In the genomic region with DNA sequence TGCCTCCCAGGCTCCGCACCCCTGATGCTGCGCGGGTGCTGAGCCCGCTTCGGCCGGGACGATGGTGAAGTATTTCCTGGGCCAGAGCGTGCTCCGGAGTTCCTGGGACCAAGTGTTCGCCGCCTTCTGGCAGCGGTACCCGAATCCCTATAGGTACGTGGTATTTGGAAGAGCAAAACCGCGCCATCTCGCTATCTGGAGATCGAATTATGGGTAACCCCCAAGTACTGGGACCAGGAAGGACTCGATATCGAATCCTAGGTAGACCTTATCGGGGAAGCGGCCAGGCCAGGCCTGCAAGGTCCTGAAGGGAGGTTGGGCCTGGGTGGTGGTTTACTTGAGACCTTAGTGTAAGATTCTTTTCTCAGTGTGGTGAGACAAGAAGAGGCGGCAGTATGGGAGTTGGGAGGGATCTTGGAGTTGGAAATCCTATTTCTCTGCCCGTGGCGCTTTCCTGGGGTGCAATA, we compare ENCODE assay signal across 1 cellular context.
TF ChIP-seq lines count a peak whose summit lies in the region.

No MANE protein-coding gene starts in this region.

TF ChIP-seq in K562, 482 proteins besides CTCF, POLR2A, EP300 and RAD21:
- TF ChIP-seq NR2C2 (CRISPR knock-in tag; IDR thresholded peaks at IDR 0.05), result no peak
- TF ChIP-seq NR2C2 (tag; IDR thresholded peaks at IDR 0.05), result peak; percentile 42; the same call in 1 of the 2 replicates
- TF ChIP-seq ATF1 (CRISPR knock-in tag; IDR thresholded peaks at IDR 0.05), result no peak
- peak; percentile 48 for TF ChIP-seq ATF1 (tag; IDR thresholded peaks at IDR 0.05)
- TF ChIP-seq ARID4B (CRISPR knock-in tag; IDR thresholded peaks at IDR 0.05), result peak; percentile 10; the same call in 1 of the 2 replicates
- peak; percentile 19 for TF ChIP-seq TBP (optimal IDR thresholded peaks at IDR 0.05; ENCODE audit: low read depth, low read length)
- peak; percentile 68 for TF ChIP-seq RBFOX2 (IDR thresholded peaks at IDR 0.05; ENCODE audit: low read depth, low read length)
- TF ChIP-seq, protein P1, sequence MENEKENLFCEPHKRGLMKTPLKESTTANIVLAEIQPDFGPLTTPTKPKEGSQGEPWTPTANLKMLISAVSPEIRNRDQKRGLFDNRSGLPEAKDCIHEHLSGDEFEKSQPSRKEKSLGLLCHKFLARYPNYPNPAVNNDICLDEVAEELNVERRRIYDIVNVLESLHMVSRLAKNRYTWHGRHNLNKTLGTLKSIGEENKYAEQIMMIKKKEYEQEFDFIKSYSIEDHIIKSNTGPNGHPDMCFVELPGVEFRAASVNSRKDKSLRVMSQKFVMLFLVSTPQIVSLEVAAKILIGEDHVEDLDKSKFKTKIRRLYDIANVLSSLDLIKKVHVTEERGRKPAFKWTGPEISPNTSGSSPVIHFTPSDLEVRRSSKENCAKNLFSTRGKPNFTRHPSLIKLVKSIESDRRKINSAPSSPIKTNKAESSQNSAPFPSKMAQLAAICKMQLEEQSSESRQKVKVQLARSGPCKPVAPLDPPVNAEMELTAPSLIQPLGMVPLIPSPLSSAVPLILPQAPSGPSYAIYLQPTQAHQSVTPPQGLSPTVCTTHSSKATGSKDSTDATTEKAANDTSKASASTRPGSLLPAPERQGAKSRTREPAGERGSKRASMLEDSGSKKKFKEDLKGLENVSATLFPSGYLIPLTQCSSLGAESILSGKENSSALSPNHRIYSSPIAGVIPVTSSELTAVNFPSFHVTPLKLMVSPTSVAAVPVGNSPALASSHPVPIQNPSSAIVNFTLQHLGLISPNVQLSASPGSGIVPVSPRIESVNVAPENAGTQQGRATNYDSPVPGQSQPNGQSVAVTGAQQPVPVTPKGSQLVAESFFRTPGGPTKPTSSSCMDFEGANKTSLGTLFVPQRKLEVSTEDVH (IDR thresholded peaks at IDR 0.05; ENCODE audit: low read depth, partially characterized antibody), result no peak
- TF ChIP-seq, protein P2, sequence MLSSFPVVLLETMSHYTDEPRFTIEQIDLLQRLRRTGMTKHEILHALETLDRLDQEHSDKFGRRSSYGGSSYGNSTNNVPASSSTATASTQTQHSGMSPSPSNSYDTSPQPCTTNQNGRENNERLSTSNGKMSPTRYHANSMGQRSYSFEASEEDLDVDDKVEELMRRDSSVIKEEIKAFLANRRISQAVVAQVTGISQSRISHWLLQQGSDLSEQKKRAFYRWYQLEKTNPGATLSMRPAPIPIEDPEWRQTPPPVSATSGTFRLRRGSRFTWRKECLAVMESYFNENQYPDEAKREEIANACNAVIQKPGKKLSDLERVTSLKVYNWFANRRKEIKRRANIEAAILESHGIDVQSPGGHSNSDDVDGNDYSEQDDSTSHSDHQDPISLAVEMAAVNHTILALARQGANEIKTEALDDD (IDR thresholded peaks at IDR 0.05), result no peak
- no peak for TF ChIP-seq HDAC6 (IDR thresholded peaks at IDR 0.05; ENCODE audit: low read depth, low read length)
- no peak for TF ChIP-seq ZNF41 (CRISPR knock-in tag; conservative IDR thresholded peaks at IDR 0.05)
- TF ChIP-seq RB1 (IDR thresholded peaks at IDR 0.05; ENCODE audit: low read depth), result 0 out of 2 replicates have a peak, but pooled peaks have one; percentile 3
- peak; percentile 74; the same call in 1 of the 2 replicates for TF ChIP-seq TGIF2 (CRISPR knock-in tag; IDR thresholded peaks at IDR 0.05)
- 0 out of 2 replicates have a peak, but pooled peaks have one; percentile 51 for TF ChIP-seq BRD4 (IDR thresholded peaks at IDR 0.05)
- TF ChIP-seq COPS2 (conservative IDR thresholded peaks at IDR 0.05), result no peak
- TF ChIP-seq, protein P3, sequence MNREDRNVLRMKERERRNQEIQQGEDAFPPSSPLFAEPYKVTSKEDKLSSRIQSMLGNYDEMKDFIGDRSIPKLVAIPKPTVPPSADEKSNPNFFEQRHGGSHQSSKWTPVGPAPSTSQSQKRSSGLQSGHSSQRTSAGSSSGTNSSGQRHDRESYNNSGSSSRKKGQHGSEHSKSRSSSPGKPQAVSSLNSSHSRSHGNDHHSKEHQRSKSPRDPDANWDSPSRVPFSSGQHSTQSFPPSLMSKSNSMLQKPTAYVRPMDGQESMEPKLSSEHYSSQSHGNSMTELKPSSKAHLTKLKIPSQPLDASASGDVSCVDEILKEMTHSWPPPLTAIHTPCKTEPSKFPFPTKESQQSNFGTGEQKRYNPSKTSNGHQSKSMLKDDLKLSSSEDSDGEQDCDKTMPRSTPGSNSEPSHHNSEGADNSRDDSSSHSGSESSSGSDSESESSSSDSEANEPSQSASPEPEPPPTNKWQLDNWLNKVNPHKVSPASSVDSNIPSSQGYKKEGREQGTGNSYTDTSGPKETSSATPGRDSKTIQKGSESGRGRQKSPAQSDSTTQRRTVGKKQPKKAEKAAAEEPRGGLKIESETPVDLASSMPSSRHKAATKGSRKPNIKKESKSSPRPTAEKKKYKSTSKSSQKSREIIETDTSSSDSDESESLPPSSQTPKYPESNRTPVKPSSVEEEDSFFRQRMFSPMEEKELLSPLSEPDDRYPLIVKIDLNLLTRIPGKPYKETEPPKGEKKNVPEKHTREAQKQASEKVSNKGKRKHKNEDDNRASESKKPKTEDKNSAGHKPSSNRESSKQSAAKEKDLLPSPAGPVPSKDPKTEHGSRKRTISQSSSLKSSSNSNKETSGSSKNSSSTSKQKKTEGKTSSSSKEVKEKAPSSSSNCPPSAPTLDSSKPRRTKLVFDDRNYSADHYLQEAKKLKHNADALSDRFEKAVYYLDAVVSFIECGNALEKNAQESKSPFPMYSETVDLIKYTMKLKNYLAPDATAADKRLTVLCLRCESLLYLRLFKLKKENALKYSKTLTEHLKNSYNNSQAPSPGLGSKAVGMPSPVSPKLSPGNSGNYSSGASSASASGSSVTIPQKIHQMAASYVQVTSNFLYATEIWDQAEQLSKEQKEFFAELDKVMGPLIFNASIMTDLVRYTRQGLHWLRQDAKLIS (CRISPR knock-in tag; IDR thresholded peaks at IDR 0.05), result peak; percentile 83
- 0 out of 2 replicates have a peak, but pooled peaks have one; percentile 25 for TF ChIP-seq PREB (CRISPR knock-in tag; IDR thresholded peaks at IDR 0.05)
- TF ChIP-seq POLR2B (IDR thresholded peaks at IDR 0.05; ENCODE audit: low read depth, partially characterized antibody), result no peak
- no peak for TF ChIP-seq SRF (CRISPR knock-in tag; IDR thresholded peaks at IDR 0.05)
- peak; percentile 82; the same call in 1 of the 2 replicates for TF ChIP-seq FOXP1 (CRISPR knock-in tag; IDR thresholded peaks at IDR 0.05)
- peak; percentile 89 for TF ChIP-seq GABPA (tag; conservative IDR thresholded peaks at IDR 0.05; ENCODE audit: low read depth)
- TF ChIP-seq IFI16 (CRISPR knock-in tag; IDR thresholded peaks at IDR 0.05), result no peak
- TF ChIP-seq CHD4 (IDR thresholded peaks at IDR 0.05; ENCODE audit: insufficient read depth, insufficient replicate concordance, low read depth, low read length, poor library complexity, severe bottlenecking), result no peak
- TF ChIP-seq, protein P4, sequence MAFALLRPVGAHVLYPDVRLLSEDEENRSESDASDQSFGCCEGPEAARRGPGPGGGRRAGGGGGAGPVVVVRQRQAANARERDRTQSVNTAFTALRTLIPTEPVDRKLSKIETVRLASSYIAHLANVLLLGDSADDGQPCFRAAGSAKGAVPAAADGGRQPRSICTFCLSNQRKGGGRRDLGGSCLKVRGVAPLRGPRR (CRISPR knock-in tag; IDR thresholded peaks at IDR 0.05), result no peak
- peak in 1 of 3 experiments; percentile 23; a peak in 2 of 6 replicates for TF ChIP-seq ZBTB11 (CRISPR knock-in tag; IDR thresholded peaks at IDR 0.05)
- TF ChIP-seq, protein P5, sequence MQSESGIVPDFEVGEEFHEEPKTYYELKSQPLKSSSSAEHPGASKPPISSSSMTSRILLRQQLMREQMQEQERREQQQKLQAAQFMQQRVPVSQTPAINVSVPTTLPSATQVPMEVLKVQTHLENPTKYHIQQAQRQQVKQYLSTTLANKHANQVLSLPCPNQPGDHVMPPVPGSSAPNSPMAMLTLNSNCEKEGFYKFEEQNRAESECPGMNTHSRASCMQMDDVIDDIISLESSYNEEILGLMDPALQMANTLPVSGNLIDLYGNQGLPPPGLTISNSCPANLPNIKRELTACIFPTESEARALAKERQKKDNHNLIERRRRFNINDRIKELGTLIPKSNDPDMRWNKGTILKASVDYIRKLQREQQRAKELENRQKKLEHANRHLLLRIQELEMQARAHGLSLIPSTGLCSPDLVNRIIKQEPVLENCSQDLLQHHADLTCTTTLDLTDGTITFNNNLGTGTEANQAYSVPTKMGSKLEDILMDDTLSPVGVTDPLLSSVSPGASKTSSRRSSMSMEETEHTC (IDR thresholded peaks at IDR 0.05), result no peak
- 0 out of 4 replicates have a peak, but pooled peaks have one; percentile 17 to 21 for TF ChIP-seq SIN3A (IDR thresholded peaks at IDR 0.05; ENCODE audit: borderline replicate concordance in 2 of 2, control insufficient read depth in 1 of 2, low read depth in 2 of 2, low read length in 2 of 2)
- peak in 1 of 2 experiments; percentile 22; a peak in 1 of 4 replicates for TF ChIP-seq NRF1 (conservative IDR thresholded peaks at IDR 0.05 in 1 of 2, IDR thresholded peaks at IDR 0.05 in 1 of 2)
- TF ChIP-seq SRSF1 (IDR thresholded peaks at IDR 0.05; ENCODE audit: low read depth, low read length), result no peak
- peak; percentile 39 for TF ChIP-seq CHD1 (IDR thresholded peaks at IDR 0.05; ENCODE audit: low read length)
- peak in 1 of 2 experiments; percentile 17; a peak in 1 of 4 replicates for TF ChIP-seq TEAD1 (CRISPR knock-in tag; IDR thresholded peaks at IDR 0.05)
TF ChIP-seq in K562: peak in this region for 17.
